ENCODE assay signal across 13 cellular contexts in genomic region chr1:151051356-151052009, GRCh38. TPM values are rescaled to one million over a fixed set of nuclear protein-coding genes. Genes with fewer than 3 reads are reported as not detected.
A peak's percentile ranks its signal among the peaks of the same experiment; 100 is the strongest.
DNase-seq lines count a peak whose midpoint lies in the region; ATAC-seq and TF ChIP-seq lines count a peak whose summit lies in the region.
"Had no signal": no experiment of that assay in that cellular context is flagged by ENCODE, and none has a peak within 500 bp of the region (broad histone marks: within the 10 kb centered on the region; RNA-seq: fewer than 3 reads in every experiment).

No MANE protein-coding gene starts in this region.

- in situ Hi-C loops in Panc1 (cut with HindIII; ENCODE audit: low pct_unique_long_range_greater_than_20kb, low sequenced_read_pairs) = no loop called here

- intact Hi-C loops in Right ventricle myocardium superior (cut with DNase I) (no loop called here), Panc1 (cut with micrococcal nuclease; ENCODE audit: unreplicated experiment) (no loop called here), left lung (cut with DNase I) (no loop called here)

- CTCF ChIA-PET in Panc1 (lab: Charles Lee) = no interaction called here

- TSS peak; percentile 12 for BruUV-seq in Panc1 (replicated peaks; lab: Mats Ljungman, UMichigan)

- H3K9me3 ChIP-seq in cardiac muscle cell (ENCODE audit: low read depth) = no peaks in the 10 kb centered on the region
- no peaks in the 10 kb centered on the region for H3K9me3 ChIP-seq in Panc1 (ENCODE audit: control insufficient read depth, insufficient read depth, low read depth, low read length)
- H3K9me3 ChIP-seq in effector memory CD4-positive, alpha-beta T cell (ENCODE audit: control insufficient read depth, low read length) = no peaks in the 10 kb centered on the region
- H3K9me3 ChIP-seq in left lung = no peaks in the 10 kb centered on the region
- H3K9me3 ChIP-seq: lower lobe of right lung had no signal

- peak overlapping the region; percentile 97 for H3K27ac Mint-ChIP-seq in stimulated activated effector memory CD8-positive, alpha-beta T cell treated with anti-CD3 and anti-CD28 coated beads, Interleukin-12 subunit alpha, Interleukin-12 subunit beta, amount 100 ng/mL, for 72 hours

- H3K36me3 Mint-ChIP-seq in stimulated activated effector memory CD8-positive, alpha-beta T cell treated with anti-CD3 and anti-CD28 coated beads, Interleukin-12 subunit alpha, Interleukin-12 subunit beta, amount 100 ng/mL, for 72 hours = peaks cover 78% of the 10 kb centered on the region

- H3K27ac ChIP-seq in cardiac muscle cell (peak overlapping the region; percentile 59), Panc1 (ENCODE audit: low read length) (no peak overlapping the region), left lung (no peak overlapping the region)
- H3K27ac ChIP-seq in effector memory CD4-positive, alpha-beta T cell (ENCODE audit: insufficient read depth, low read length, poor library complexity, severe bottlenecking) = peak overlapping the region; percentile 4
- H3K27ac ChIP-seq: lower lobe of right lung had no signal

- no peaks in the 10 kb centered on the region for H3K27me3 ChIP-seq in cardiac muscle cell
- H3K27me3 ChIP-seq in Panc1 (ENCODE audit: control insufficient read depth, insufficient read depth, low read length) = no peaks in the 10 kb centered on the region
- no peaks in the 10 kb centered on the region for H3K27me3 ChIP-seq in effector memory CD4-positive, alpha-beta T cell (replicated peaks; ENCODE audit: control insufficient read depth, insufficient read depth, low read length, poor library complexity, severe bottlenecking)
- H3K27me3 ChIP-seq in left lung = no peaks in the 10 kb centered on the region

- H3K9me3 Mint-ChIP-seq in stimulated activated effector memory CD8-positive, alpha-beta T cell treated with anti-CD3 and anti-CD28 coated beads, Interleukin-12 subunit alpha, Interleukin-12 subunit beta, amount 100 ng/mL, for 72 hours = no peaks in the 10 kb centered on the region

- H3K4me3 Mint-ChIP-seq in stimulated activated effector memory CD8-positive, alpha-beta T cell treated with anti-CD3 and anti-CD28 coated beads, Interleukin-12 subunit alpha, Interleukin-12 subunit beta, amount 100 ng/mL, for 72 hours = no peak overlapping the region

- ATAC-seq in Right ventricle myocardium superior (ENCODE audit: poor library complexity) = no peak
- ATAC-seq in Panc1 = no peak
- no peak for ATAC-seq in stimulated activated effector memory CD8-positive, alpha-beta T cell treated with anti-CD3 and anti-CD28 coated beads, Interleukin-12 subunit alpha, Interleukin-12 subunit beta, amount 100 ng/mL, for 72 hours
- ATAC-seq in left lung = no peak
- ATAC-seq in GM18861 (IDR thresholded peaks at IDR 0.05; ENCODE audit: unreplicated experiment) = no peak
- ATAC-seq: lower lobe of right lung, PC-3 had no signal

- H3K36me3 ChIP-seq in cardiac muscle cell = peaks cover 27% of the 10 kb centered on the region
- peaks cover 21% of the 10 kb centered on the region for H3K36me3 ChIP-seq in Panc1 (ENCODE audit: control insufficient read depth, insufficient read depth, low read length)
- peaks cover 43% of the 10 kb centered on the region for H3K36me3 ChIP-seq in effector memory CD4-positive, alpha-beta T cell (ENCODE audit: control insufficient read depth, insufficient read depth, low read length)
- H3K36me3 ChIP-seq in left lung = peaks cover 12 to 64% of the 10 kb centered on the region in 2 donors

- POLR2A ChIA-PET in Panc1 (lab: Charles Lee) = interaction anchor here (0.5 kb wide), 1 partner anchor 72 kb away, joined by 4 read pairs; no protein-coding TSS in a partner anchor

- no peak for DNase-seq in cardiac muscle cell (ENCODE audit: low read depth in 1 of 2, low spot score in 1 of 2)
- no peak for DNase-seq in Right ventricle myocardium superior
- no peak for DNase-seq in Panc1 (ENCODE audit: low read depth, low spot score)
- DNase-seq in effector memory CD4-positive, alpha-beta T cell = no peak
- DNase-seq in stimulated activated effector memory CD8-positive, alpha-beta T cell treated with anti-CD3 and anti-CD28 coated beads, Interleukin-12 subunit alpha, Interleukin-12 subunit beta, amount 100 ng/mL, for 72 hours (ENCODE audit: low spot score in 2 of 2) = no peak
- DNase-seq in left lung = no peak
- no peak for DNase-seq in NCI-H1436 treated with DMSO at 0.1 percent for 48 hours (lab: John Stamatoyannopoulos, UW)
- DNase-seq: HCEC 1CT, lower lobe of right lung, NCI-H69, PC-3, retina had no signal

- TF ChIP-seq CTCF in cardiac muscle cell (IDR thresholded peaks at IDR 0.05; ENCODE audit: low read depth, low read length) (no peak), Panc1 (IDR thresholded peaks at IDR 0.05) (no peak), left lung (IDR thresholded peaks at IDR 0.05) (no peak)

- H3K4me1 ChIP-seq in cardiac muscle cell (ENCODE audit: low read depth) = peaks cover 18% of the 10 kb centered on the region
- peaks cover 8% of the 10 kb centered on the region for H3K4me1 ChIP-seq in Panc1 (ENCODE audit: control insufficient read depth, insufficient read depth, low read length)
- peaks cover 51% of the 10 kb centered on the region for H3K4me1 ChIP-seq in effector memory CD4-positive, alpha-beta T cell (ENCODE audit: control insufficient read depth, insufficient read depth, low read length, poor library complexity, severe bottlenecking)
- peaks cover 14 to 44% of the 10 kb centered on the region in 2 donors for H3K4me1 ChIP-seq in left lung

- H3K4me1 Mint-ChIP-seq in stimulated activated effector memory CD8-positive, alpha-beta T cell treated with anti-CD3 and anti-CD28 coated beads, Interleukin-12 subunit alpha, Interleukin-12 subunit beta, amount 100 ng/mL, for 72 hours = peaks cover 56% of the 10 kb centered on the region

- H3K4me3 ChIP-seq in cardiac muscle cell (no peak overlapping the region), Panc1 (ENCODE audit: low read depth in 2 of 2, low read length in 2 of 2) (no peak overlapping the region), left lung (no peak overlapping the region)
- no peak overlapping the region for H3K4me3 ChIP-seq in effector memory CD4-positive, alpha-beta T cell (ENCODE audit: insufficient read depth, low read depth, low read length, poor library complexity, severe bottlenecking)
- H3K4me3 ChIP-seq: lower lobe of right lung had no signal

RNA-seq across cellular contexts. Expression of gene C1orf56, which starts 3.9 kb away (rescaled TPM):
- total RNA-seq in cardiac muscle cell (11.6 and 13.6 TPM in 2 replicates), Right ventricle myocardium superior (7.3 TPM), Panc1 (2021; ENCODE audit: unreplicated experiment) (2.7 TPM), left lung (1 to 10 TPM; 3.9 to 6.1 TPM)
- polyA plus RNA-seq in cardiac muscle cell = 15.6 TPM in 2 replicates
- polyA plus RNA-seq in Panc1 (2012; ENCODE audit: insufficient read length) = 6.3 TPM

RNA-seq across cellular contexts. Expression of gene CDC42SE1, which starts 7.9 kb away (rescaled TPM):
- total RNA-seq in cardiac muscle cell (42.8 and 49.3 TPM in 2 replicates), Right ventricle myocardium superior (24.3 TPM), Panc1 (2021; ENCODE audit: unreplicated experiment) (81.2 TPM), left lung (100 to 1,000 TPM; 104 to 125 TPM)
- 24.0 and 25.4 TPM in 2 replicates for polyA plus RNA-seq in cardiac muscle cell
- 51.3 TPM for polyA plus RNA-seq in Panc1 (2012; ENCODE audit: insufficient read length)

RNA-seq across cellular contexts. Expression of gene MLLT11, which starts 8.7 kb away (rescaled TPM):
- total RNA-seq in cardiac muscle cell (15.1 and 30.1 TPM in 2 replicates), Right ventricle myocardium superior (2.9 TPM), Panc1 (2021; ENCODE audit: unreplicated experiment) (5.0 TPM), left lung (1 to 10 TPM; 1.7 to 2.9 TPM)
- polyA plus RNA-seq in cardiac muscle cell = 54.5 and 91.6 TPM in 2 replicates
- 6.1 TPM for polyA plus RNA-seq in Panc1 (2012; ENCODE audit: insufficient read length)

RNA-seq across cellular contexts. Expression of gene BNIPL, which starts 15.1 kb away (rescaled TPM):
- total RNA-seq in cardiac muscle cell = 0.66 and 1.3 TPM in 2 replicates
- 0.65 and 1.3 TPM in 2 replicates for polyA plus RNA-seq in cardiac muscle cell
- total RNA-seq in Right ventricle myocardium superior = 0.43 TPM
- 0.46 TPM for total RNA-seq in Panc1 (2021; ENCODE audit: unreplicated experiment)
- polyA plus RNA-seq in Panc1 (2012; ENCODE audit: insufficient read length) = 0.42 TPM
- 1 to 10 TPM; 3.5 to 5.9 TPM for total RNA-seq in left lung

RNA-seq across cellular contexts. Expression of gene GABPB2, which starts 19.1 kb away (rescaled TPM):
- total RNA-seq in cardiac muscle cell (2.9 and 4.6 TPM in 2 replicates), Right ventricle myocardium superior (9.5 TPM), Panc1 (2021; ENCODE audit: unreplicated experiment) (8.1 TPM), left lung (10 to 100 TPM; 11.3 to 12.7 TPM)
- 1.6 and 1.7 TPM in 2 replicates for polyA plus RNA-seq in cardiac muscle cell
- polyA plus RNA-seq in Panc1 (2012; ENCODE audit: insufficient read length) = 2.2 TPM

Comparison
In these comparisons a context has a peak if more than half of its experiments do, and no peak if none do; other contexts are left out.
1. H3K27ac ChIP-seq: peak in cardiac muscle cell (single experiment) and effector memory CD4-positive, alpha-beta T cell (single experiment); none in Panc1 (single experiment) and left lung (0 of 2).